1 cellular context compared by ENCODE assay signal in the genomic region with DNA sequence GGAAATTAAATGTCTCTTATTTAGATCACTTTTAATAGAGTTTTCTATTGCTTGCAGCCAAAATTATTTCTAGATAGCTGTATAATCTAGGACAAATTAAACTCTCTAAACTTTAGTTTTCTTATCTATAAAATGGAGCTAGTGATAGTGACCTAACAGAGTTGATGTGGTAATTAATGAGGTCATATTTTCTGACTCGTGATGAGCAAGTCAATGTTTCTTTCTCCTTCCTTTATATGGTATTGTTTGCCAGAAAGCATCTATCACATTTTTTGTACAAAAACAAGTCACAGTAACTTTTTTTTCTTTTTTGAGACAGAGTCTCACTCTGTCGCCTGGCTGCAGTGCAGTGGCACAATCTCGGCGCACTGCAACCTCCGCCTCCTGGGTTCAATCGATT.
TF ChIP-seq lines count a peak whose summit lies in the region.

No MANE protein-coding gene starts in this region.

TF ChIP-seq in IMR-90, 13 proteins besides CTCF, POLR2A, EP300 and RAD21 (continued from another document):
- TF ChIP-seq CHD1 (IDR thresholded peaks at IDR 0.05; ENCODE audit: low read depth, low read length) (no peak), RCOR1 (IDR thresholded peaks at IDR 0.05; ENCODE audit: insufficient replicate concordance, low read length) (no peak), FOS (IDR thresholded peaks at IDR 0.05; ENCODE audit: low read depth, low read length) (no peak), RFX5 (IDR thresholded peaks at IDR 0.05; ENCODE audit: low read depth, low read length) (no peak), CEBPB (IDR thresholded peaks at IDR 0.05; ENCODE audit: low read depth, low read length) (no peak)
- TF ChIP-seq, protein P1, sequence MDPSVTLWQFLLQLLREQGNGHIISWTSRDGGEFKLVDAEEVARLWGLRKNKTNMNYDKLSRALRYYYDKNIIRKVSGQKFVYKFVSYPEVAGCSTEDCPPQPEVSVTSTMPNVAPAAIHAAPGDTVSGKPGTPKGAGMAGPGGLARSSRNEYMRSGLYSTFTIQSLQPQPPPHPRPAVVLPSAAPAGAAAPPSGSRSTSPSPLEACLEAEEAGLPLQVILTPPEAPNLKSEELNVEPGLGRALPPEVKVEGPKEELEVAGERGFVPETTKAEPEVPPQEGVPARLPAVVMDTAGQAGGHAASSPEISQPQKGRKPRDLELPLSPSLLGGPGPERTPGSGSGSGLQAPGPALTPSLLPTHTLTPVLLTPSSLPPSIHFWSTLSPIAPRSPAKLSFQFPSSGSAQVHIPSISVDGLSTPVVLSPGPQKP (IDR thresholded peaks at IDR 0.05; ENCODE audit: borderline replicate concordance, low read depth, low read length): no peak
